Comparison of ENCODE assay signal across 22 cellular contexts in genomic region chr7:246451-246850, GRCh38. TPM values are rescaled to one million over a fixed set of nuclear protein-coding genes. Genes with fewer than 3 reads are reported as not detected.
"Had no signal": no experiment of that assay in that cellular context is flagged by ENCODE, and none has a peak within 500 bp of the region (broad histone marks: within the 10 kb centered on the region; RNA-seq: fewer than 3 reads in every experiment).

No MANE protein-coding gene starts in this region.

- H3K27ac Mint-ChIP-seq: IgD-negative memory B cell had no signal

- H3K4me3 Mint-ChIP-seq: IgD-negative memory B cell had no signal

- DNase-seq: KBM-7, MG63, NCI-H1092 treated with DMSO at 0.1 percent for 48 hours, NCI-H1436, NCI-H187, NCI-H2029, NCI-H2081 treated with DMSO at 0.1 percent for 48 hours, NCI-H2171, NCI-H226, NCI-H446, NCI-H510A, NCI-H524 treated with DMSO at 0.1 percent for 48 hours, NCI-H69, NCI-H774, Right ventricle myocardium superior, RPMI8226, SIG-M5 had no signal

- H3K4me1 Mint-ChIP-seq: IgD-negative memory B cell had no signal

- H3K27me3 Mint-ChIP-seq: IgD-negative memory B cell had no signal

- ATAC-seq: HepG2 had no signal

RNA-seq across cellular contexts. Expression of gene FOXL3, which starts 43.5 kb away (rescaled TPM):
- total RNA-seq: HepG2, HT-29, LHCN-M2, Right ventricle myocardium superior, SJSA1 had no signal

RNA-seq across cellular contexts. Expression of gene FAM20C, which starts 54.1 kb away (rescaled TPM):
- total RNA-seq: HT-29 had no signal
